ENCODE assay signal across 2 cellular contexts in the genomic region with DNA sequence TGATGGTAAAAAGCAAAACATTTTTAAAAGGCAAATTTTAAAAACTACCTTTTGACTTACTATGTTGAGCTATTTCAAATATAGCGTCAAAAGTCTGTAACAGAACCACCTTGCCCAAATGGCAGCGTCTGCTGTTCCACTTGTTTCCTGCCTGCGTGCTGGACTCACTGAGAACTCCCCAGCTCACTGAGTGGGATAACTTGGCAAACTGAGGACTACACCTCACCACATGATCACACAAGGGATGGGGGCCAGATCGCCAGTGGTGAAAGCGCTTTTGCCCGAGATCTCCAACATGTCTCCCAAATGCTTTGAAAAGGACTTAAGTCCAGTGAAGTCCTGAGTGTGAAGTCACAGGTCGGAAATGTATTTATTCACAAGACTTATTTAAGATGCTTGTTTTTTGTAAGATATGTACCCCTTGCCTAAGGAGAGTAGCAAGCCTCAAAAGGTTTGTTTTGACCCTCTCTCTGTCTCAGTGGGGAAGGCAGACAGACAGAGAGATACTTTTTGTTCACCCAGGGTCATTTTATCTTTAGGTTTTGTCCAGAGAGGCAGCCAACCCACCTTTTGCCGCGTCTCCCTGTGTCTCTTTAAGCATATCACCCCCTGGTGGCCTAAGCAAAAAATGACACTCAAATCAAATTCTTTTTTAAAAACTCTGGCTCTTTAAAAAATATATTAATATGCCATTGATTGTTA.
TF ChIP-seq lines count a peak whose summit lies in the region.

No MANE protein-coding gene starts in this region.

TF ChIP-seq in GM23338, 12 proteins besides CTCF, POLR2A, EP300 and RAD21 (continued from another document and continues in another):
- no peak for TF ChIP-seq ETS1 (IDR thresholded peaks at IDR 0.05)
- TF ChIP-seq ZNF331 (CRISPR knock-in tag; IDR thresholded peaks at IDR 0.05; ENCODE audit: low read depth): no peak
- TF ChIP-seq ZNF114 (CRISPR knock-in tag; IDR thresholded peaks at IDR 0.05): no peak
- TF ChIP-seq CREB1 (CRISPR knock-in tag; IDR thresholded peaks at IDR 0.05; ENCODE audit: low read depth): no peak
- no peak for TF ChIP-seq EZH2 (IDR thresholded peaks at IDR 0.05; ENCODE audit: low read depth, unreplicated experiment)
- TF ChIP-seq POLR2AphosphoS5 (IDR thresholded peaks at IDR 0.05; ENCODE audit: low read depth): no peak
- TF ChIP-seq JUNB (IDR thresholded peaks at IDR 0.05; ENCODE audit: unreplicated experiment): no peak
- TF ChIP-seq EZH2phosphoT487 (IDR thresholded peaks at IDR 0.05; ENCODE audit: unreplicated experiment): no peak
- no peak for TF ChIP-seq ZNF462 (CRISPR knock-in tag; IDR thresholded peaks at IDR 0.05)

TF ChIP-seq in neural cell, 6 proteins besides CTCF, POLR2A, EP300 and RAD21 (continued from another document):
- no peak for TF ChIP-seq REST (IDR thresholded peaks at IDR 0.05; ENCODE audit: borderline replicate concordance)
